In the genomic region with DNA sequence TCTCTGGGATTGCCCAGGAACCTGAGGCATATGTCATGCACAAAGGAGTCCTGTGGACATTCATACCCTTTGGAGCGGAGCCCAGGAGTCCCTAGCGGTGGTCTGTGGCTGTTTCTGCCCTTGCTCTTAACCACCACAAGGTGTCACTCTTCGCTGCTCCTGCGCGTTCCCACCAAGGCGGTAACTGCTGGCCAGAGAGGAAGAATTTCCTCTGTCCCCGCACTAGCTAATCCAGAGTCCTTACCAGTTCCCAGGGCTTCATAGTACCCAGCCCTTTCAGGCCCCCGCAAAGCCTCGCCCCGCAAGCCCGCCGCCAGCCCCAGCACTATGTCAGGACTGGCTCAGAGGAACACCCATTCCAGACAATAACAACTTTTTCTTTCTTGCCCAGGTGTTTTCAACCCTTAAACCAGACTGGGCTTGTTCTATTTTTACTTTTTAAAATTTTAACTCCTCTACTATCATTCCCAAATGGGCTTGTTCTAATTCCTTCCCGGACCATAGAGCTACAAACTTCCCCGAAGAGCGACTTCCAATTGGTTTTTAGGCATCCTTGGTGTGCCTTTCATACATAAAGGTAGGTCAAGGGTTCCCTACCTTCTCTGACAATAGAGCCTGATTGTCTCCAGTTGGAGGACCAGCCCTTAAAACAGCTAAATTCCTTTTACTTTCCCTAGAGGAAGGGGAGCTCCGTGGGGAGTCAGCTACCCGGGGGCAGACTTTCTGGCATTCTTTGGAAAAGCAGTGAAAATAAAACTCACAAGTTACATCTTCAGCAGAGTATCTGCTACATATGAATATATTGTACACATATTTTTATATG, we compare ENCODE assay signal across 8 cellular contexts. TPM values are rescaled to one million over a fixed set of nuclear protein-coding genes. Genes with fewer than 3 reads are reported as not detected.
DNase-seq lines count a peak whose midpoint lies in the region; ATAC-seq, FAIRE-seq and TF ChIP-seq lines count a peak whose summit lies in the region.

No MANE protein-coding gene starts in this region.

- FAIRE-seq in G401.6 (lab: Jason Lieb, UNC) = peak; percentile 68

- H3K27me3 ChIP-seq in ascending aorta = no peaks in the 10 kb centered on the region

- H3K9me3 ChIP-seq in ascending aorta = no peaks in the 10 kb centered on the region

- H3K4me3 ChIP-seq in ascending aorta = peak overlapping the region in 1 of 2 donors; percentile 38

- intact Hi-C loops in ascending aorta (cut with DNase I) = loop anchor here (1.0 to 10.0 kb wide), 5 partner anchors 27 to 565 kb away; a partner anchor contains a TSS

- ATAC-seq in HG02763 (IDR thresholded peaks at IDR 0.05; ENCODE audit: unreplicated experiment) (peak; percentile 75), GM21367 (IDR thresholded peaks at IDR 0.05; ENCODE audit: unreplicated experiment) (no peak)

- peak; percentile 97 to 98 (median 98) for TF ChIP-seq CTCF in ascending aorta (IDR thresholded peaks at IDR 0.05)

- DNase-seq in NCI-H1930 (lab: John Stamatoyannopoulos, UW) (peak; percentile 28 to 56), T-helper 2 cell (peak; percentile 23 to 78 (median 47)), ascending aorta (ENCODE audit: low spot score in 2 of 2) (peak; percentile 36 to 93), hepatic stellate cell (ENCODE audit: low spot score) (peak; percentile 81), renal cortical epithelial cell (ENCODE audit: low read depth) (peak; percentile 86)

- peaks cover 8 to 10% of the 10 kb centered on the region in 2 donors for H3K4me1 ChIP-seq in ascending aorta

- H3K27ac ChIP-seq in ascending aorta = peak overlapping the region; percentile 44 to 65

- no peaks in the 10 kb centered on the region for H3K36me3 ChIP-seq in ascending aorta

RNA-seq across cellular contexts. Expression of a gene that starts 31.8 kb away (rescaled TPM):
- total RNA-seq in ascending aorta = 0.21 TPM
- 2.4 and 3.9 TPM in 2 replicates for total RNA-seq in renal cortical epithelial cell

RNA-seq across cellular contexts. Expression of a gene that starts 54.8 kb away (rescaled TPM):
- total RNA-seq in ascending aorta = 58.0 TPM
- 102 and 121 TPM in 2 replicates for total RNA-seq in renal cortical epithelial cell
